ENCODE assay signal across 18 cellular contexts in genomic region chr5:142387022-142387682, GRCh38.
DNase-seq lines count a peak whose midpoint lies in the region; ATAC-seq and TF ChIP-seq lines count a peak whose summit lies in the region.
"Had no signal": no experiment of that assay in that cellular context is flagged by ENCODE, and none has a peak within 500 bp of the region (broad histone marks: within the 10 kb centered on the region; RNA-seq: fewer than 3 reads in every experiment).

No MANE protein-coding gene starts in this region.

- no peaks in the 10 kb centered on the region for H4K20me1 ChIP-seq in SK-N-SH (ENCODE audit: insufficient read depth)

- TF ChIP-seq EP300 in SK-N-SH (IDR thresholded peaks at IDR 0.05; ENCODE audit: borderline replicate concordance in 1 of 2, low read depth in 1 of 2, low read length in 1 of 2) (no peak), upper lobe of left lung (IDR thresholded peaks at IDR 0.05) (no peak)

- no peak for TF ChIP-seq RAD21 in SK-N-SH (IDR thresholded peaks at IDR 0.05; ENCODE audit: low read length)

- no peaks in the 10 kb centered on the region for H3K9me2 ChIP-seq in SK-N-SH

- H3K79me2 ChIP-seq in SK-N-SH (ENCODE audit: insufficient read depth) = no peaks in the 10 kb centered on the region
- H3K79me2 ChIP-seq: parathyroid adenoma had no signal

- POLR2A ChIA-PET in SK-N-SH (lab: Yijun Ruan, JAX) = interaction anchor here (0.8 kb wide), 1 partner anchor 30 kb away, joined by 3 read pairs; no protein-coding TSS in a partner anchor

- H3K36me3 ChIP-seq in SK-N-SH (replicated peaks in 1 of 2; ENCODE audit: control insufficient read depth in 1 of 2, insufficient read depth in 2 of 2, low read length in 1 of 2) = no peaks in the 10 kb centered on the region
- no peaks in the 10 kb centered on the region for H3K36me3 ChIP-seq in lower lobe of right lung
- H3K36me3 ChIP-seq in upper lobe of left lung = no peaks in the 10 kb centered on the region
- no peaks in the 10 kb centered on the region for H3K36me3 ChIP-seq in adrenal gland (replicated peaks in 1 of 2)
- H3K36me3 ChIP-seq: heart left ventricle had no signal

- WGBS in SK-N-SH (ENCODE audit: low lambda C conversion rate) = 97% methylated on average over 3 of the region's 3 CpGs
- 54 to 73% methylated on average over 3 of the region's 3 CpGs for WGBS in upper lobe of left lung, 2 donors
- 89 to 100% (median 94%) methylated on average over 3 of the region's 3 CpGs for WGBS in adrenal gland, 4 donors

- H3K4me2 ChIP-seq in SK-N-SH = no peak overlapping the region

- H3K9ac ChIP-seq in SK-N-SH = no peak overlapping the region
- H3K9ac ChIP-seq: parathyroid adenoma had no signal

- H3F3A ChIP-seq in SK-N-SH (replicated peaks; ENCODE audit: insufficient read depth) = no peaks in the 10 kb centered on the region

- H3K4me1 ChIP-seq in SK-N-SH (ENCODE audit: control insufficient read depth in 1 of 2, insufficient read depth in 2 of 2, low read depth in 1 of 2, low read length in 1 of 2) = peaks cover 18 to 47% of the 10 kb centered on the region in 2 experiments; a peak in 3 of 4 replicates
- peaks cover 42% of the 10 kb centered on the region for H3K4me1 ChIP-seq in lower lobe of right lung
- peaks cover 32 to 42% (median 40%) of the 10 kb centered on the region in 4 donors for H3K4me1 ChIP-seq in upper lobe of left lung
- H3K4me1 ChIP-seq in adrenal gland (replicated peaks in 1 of 2) = no peaks in the 10 kb centered on the region
- H3K4me1 ChIP-seq: parathyroid adenoma had no signal

- H2AFZ ChIP-seq in SK-N-SH (ENCODE audit: low read depth) = no peak overlapping the region
- H2AFZ ChIP-seq: parathyroid adenoma had no signal

- DNase-seq in SK-N-SH (no peak), NCI-H82 (lab: John Stamatoyannopoulos, UW) (peak; percentile 43), lower lobe of right lung (peak; percentile 37), upper lobe of left lung (no peak), adrenal gland (no peak), left lobe of liver (ENCODE audit: low spot score) (no peak), OCI-M1 (lab: John Stamatoyannopoulos, UW) (no peak)
- DNase-seq: cortex of kidney, DMS79, HCEC 1CT, heart left ventricle, NCI-H187 treated with DMSO at 0.1 percent for 48 hours, NCI-H526 had no signal

- H3K9me3 ChIP-seq in SK-N-SH = no peaks in the 10 kb centered on the region
- no peaks in the 10 kb centered on the region for H3K9me3 ChIP-seq in lower lobe of right lung
- no peaks in the 10 kb centered on the region for H3K9me3 ChIP-seq in upper lobe of left lung
- H3K9me3 ChIP-seq in adrenal gland (replicated peaks in 1 of 3) = no peaks in the 10 kb centered on the region
- H3K9me3 ChIP-seq: heart left ventricle had no signal

- peak; percentile 43 for ATAC-seq in SK-N-SH treated with all-trans-retinoic acid at 6 μM for 48 hours
- no peak for ATAC-seq in lower lobe of right lung
- peak; percentile 28 to 30 for ATAC-seq in upper lobe of left lung (ENCODE audit: low FRiP score in 2 of 2)
- no peak for ATAC-seq in left lobe of liver
- ATAC-seq: activated CD4-positive, CD25-positive, alpha-beta regulatory T cell treated with anti-CD3 and anti-CD28 coated beads, Interleukin-2, amount 50 U/mL, for 24 hours; activated T-helper 17 cell treated with anti-CD3 and anti-CD28 coated beads, Interleukin-2, amount 50 U/mL, for 72 hours; heart left ventricle had no signal

- CTCF ChIA-PET in SK-N-SH (lab: Yijun Ruan, JAX) = interaction anchor here (1.0 kb wide), 1 partner anchor 161 kb away, joined by 5 read pairs; no protein-coding TSS in a partner anchor

- TF ChIP-seq CTCF in SK-N-SH (IDR thresholded peaks at IDR 0.05) = no peak
- no peak for TF ChIP-seq CTCF in lower lobe of right lung (IDR thresholded peaks at IDR 0.05)
- no peak for TF ChIP-seq CTCF in upper lobe of left lung (IDR thresholded peaks at IDR 0.05)
- no peak for TF ChIP-seq CTCF in adrenal gland (IDR thresholded peaks at IDR 0.05)

- H3K27ac ChIP-seq in SK-N-SH (ENCODE audit: low read depth in 2 of 2, low read length in 1 of 2) (no peak overlapping the region), lower lobe of right lung (peak overlapping the region; percentile 22), upper lobe of left lung (peak overlapping the region in 3 of 4 donors; percentile 29 to 69 (median 56)), adrenal gland (no peak overlapping the region)
- H3K27ac ChIP-seq: C4-2B, heart left ventricle, parathyroid adenoma had no signal

- intact Hi-C loops in lower lobe of right lung (cut with DNase I) (no loop called here), adrenal gland (cut with DNase I) (no loop called here)

- H3K27me3 ChIP-seq in SK-N-SH (ENCODE audit: insufficient read depth) (no peaks in the 10 kb centered on the region), lower lobe of right lung (ENCODE audit: low read depth) (no peaks in the 10 kb centered on the region), upper lobe of left lung (no peaks in the 10 kb centered on the region), adrenal gland (no peaks in the 10 kb centered on the region)
- H3K27me3 ChIP-seq: heart left ventricle had no signal

- TF ChIP-seq POLR2A in upper lobe of left lung (IDR thresholded peaks at IDR 0.05) (no peak), adrenal gland (IDR thresholded peaks at IDR 0.05) (no peak)

- H3K4me3 ChIP-seq in SK-N-SH (ENCODE audit: low read depth in 2 of 2, low read length in 1 of 2) (no peak overlapping the region), lower lobe of right lung (no peak overlapping the region), upper lobe of left lung (no peak overlapping the region), adrenal gland (no peak overlapping the region)
- H3K4me3 ChIP-seq: heart left ventricle had no signal

TF ChIP-seq in SK-N-SH treated with all-trans-retinoic acid at 6 μM for 48 hours, 23 proteins besides CTCF, POLR2A, EP300 and RAD21 (continues in another document):
- TF ChIP-seq GLIS3 (CRISPR knock-in tag; IDR thresholded peaks at IDR 0.05) = no peak
- no peak for TF ChIP-seq ARNTL (CRISPR knock-in tag; IDR thresholded peaks at IDR 0.05; ENCODE audit: borderline replicate concordance, low read depth)
- TF ChIP-seq BACH2 (CRISPR knock-in tag; IDR thresholded peaks at IDR 0.05; ENCODE audit: borderline replicate concordance) = no peak
- TF ChIP-seq ZNF565 (CRISPR knock-in tag; conservative IDR thresholded peaks at IDR 0.05; ENCODE audit: low read depth) = no peak
- TF ChIP-seq ESRRG (CRISPR knock-in tag; IDR thresholded peaks at IDR 0.05) = no peak
- TF ChIP-seq TSHZ2 (CRISPR knock-in tag; IDR thresholded peaks at IDR 0.05) = no peak
- no peak for TF ChIP-seq TCF4 (CRISPR knock-in tag; IDR thresholded peaks at IDR 0.05; ENCODE audit: borderline replicate concordance)

TF ChIP-seq in SK-N-SH, 30 proteins besides CTCF, POLR2A, EP300 and RAD21:
- TF ChIP-seq MAX (IDR thresholded peaks at IDR 0.05; ENCODE audit: low read depth) (no peak), FOXM1 (IDR thresholded peaks at IDR 0.05; ENCODE audit: low read depth) (no peak), RFX5 (IDR thresholded peaks at IDR 0.05; ENCODE audit: low read length) (no peak), FOXJ3 (CRISPR knock-in tag; IDR thresholded peaks at IDR 0.05) (no peak), REST (IDR thresholded peaks at IDR 0.05; ENCODE audit: low read depth, low read length) (no peak), FOSL2 (IDR thresholded peaks at IDR 0.05; ENCODE audit: borderline replicate concordance, low read depth) (no peak), YY1 (IDR thresholded peaks at IDR 0.05; ENCODE audit: low read depth) (no peak), USF2 (IDR thresholded peaks at IDR 0.05; ENCODE audit: borderline replicate concordance, low read depth, low read length) (no peak), MEF2A (IDR thresholded peaks at IDR 0.05; ENCODE audit: borderline replicate concordance, low read depth) (no peak), JUND (IDR thresholded peaks at IDR 0.05) (no peak), CHD2 (IDR thresholded peaks at IDR 0.05; ENCODE audit: low read length, partially characterized antibody) (no peak), ELF1 (IDR thresholded peaks at IDR 0.05) (no peak)

Comparison
In these comparisons a context has a peak if more than half of its experiments do, and no peak if none do; other contexts are left out.
1. ATAC-seq: peak in SK-N-SH treated with all-trans-retinoic acid at 6 μM for 48 hours (single experiment) and upper lobe of left lung (2 of 2); none in lower lobe of right lung (0 of 2) and left lobe of liver (single experiment).
2. DNase-seq: peak in NCI-H82 (single experiment) and lower lobe of right lung (single experiment); none in SK-N-SH (single experiment), upper lobe of left lung (0 of 2), adrenal gland (0 of 7), left lobe of liver (single experiment) and OCI-M1 (single experiment).
3. H3K27ac ChIP-seq: peak in lower lobe of right lung (single experiment) and upper lobe of left lung (3 of 4); none in SK-N-SH (0 of 2) and adrenal gland (0 of 5).